Comparison of ENCODE assay signal across 1 cellular context in genomic region chr11:85922367-85922766, GRCh38.
TF ChIP-seq lines count a peak whose summit lies in the region.

No MANE protein-coding gene starts in this region.

TF ChIP-seq in SK-N-SH, 30 proteins besides CTCF, POLR2A, EP300 and RAD21 (continued from another document):
- no peak for TF ChIP-seq YY1 (IDR thresholded peaks at IDR 0.05; ENCODE audit: low read depth)
- no peak for TF ChIP-seq REST (IDR thresholded peaks at IDR 0.05; ENCODE audit: low read depth, low read length)
- TF ChIP-seq SIN3A (IDR thresholded peaks at IDR 0.05; ENCODE audit: borderline replicate concordance, low read depth, low read length), result no peak
- TF ChIP-seq JUND (IDR thresholded peaks at IDR 0.05), result no peak
- no peak for TF ChIP-seq RCOR1 (IDR thresholded peaks at IDR 0.05; ENCODE audit: low read length)
- no peak for TF ChIP-seq POLR2AphosphoS5 (IDR thresholded peaks at IDR 0.05; ENCODE audit: low read depth, low read length)
